In genomic region chr11:46075168-46075567, GRCh38 we compare ENCODE assay signal across 12 cellular contexts. TPM values are rescaled to one million over a fixed set of nuclear protein-coding genes. Genes with fewer than 3 reads are reported as not detected.
A peak's percentile ranks its signal among the peaks of the same experiment; 100 is the strongest.
DNase-seq lines count a peak whose midpoint lies in the region; ATAC-seq lines count a peak whose summit lies in the region.
"Had no signal": no experiment of that assay in that cellular context is flagged by ENCODE, and none has a peak within 500 bp of the region (broad histone marks: within the 10 kb centered on the region; RNA-seq: fewer than 3 reads in every experiment).

No MANE protein-coding gene starts in this region.

- peaks cover 16% of the 10 kb centered on the region for H3K4me1 Mint-ChIP-seq in activated T-cell treated with anti-CD3 and anti-CD28 coated beads, Interleukin-2, amount 50 U/mL, for 72 hours (ENCODE audit: low read depth)
- H3K4me1 Mint-ChIP-seq in stimulated activated naive B cell treated with anti-CD40 and anti-IgM and Interleukin-4, amounts not matched to agents 10 μg/mL and 1 μg/mL and 100 μg/mL, for 72 hours: peaks cover 4 to 6% of the 10 kb centered on the region in 2 donors

- DNase-seq in activated T-cell treated with anti-CD3 and anti-CD28 coated beads, Interleukin-2, amount 50 U/mL, for 72 hours: peak in 1 of 2 donors; percentile 9
- no peak for DNase-seq in activated T-cell treated with anti-CD3 and anti-CD28 coated beads, Interleukin-2, amount 50 U/mL, for 48 hours
- DNase-seq in amniotic epithelial cell (ENCODE audit: low read depth) (peak; percentile 68), glomerular endothelial cell (ENCODE audit: extremely low read depth, low read depth, low spot score) (peak; percentile 10), superior temporal gyrus (ENCODE audit: extremely low spot score) (peak; percentile 28), sciatic nerve (ENCODE audit: low spot score) (no peak), NCI-H187 treated with DMSO at 0.1 percent for 48 hours (lab: John Stamatoyannopoulos, UW) (no peak)
- no peak for DNase-seq in stimulated activated naive B cell treated with anti-CD40 and anti-IgM and Interleukin-4, amounts not matched to agents 10 μg/mL and 1 μg/mL and 100 μg/mL, for 72 hours
- DNase-seq: activated CD4-positive, alpha-beta T cell treated with anti-CD3 and anti-CD28 coated beads for 4 hours; effector memory CD8-positive, alpha-beta T cell had no signal

- ATAC-seq in activated T-cell treated with anti-CD3 and anti-CD28 coated beads, Interleukin-2, amount 50 U/mL, for 72 hours (replicated peaks in 1 of 2): peak; percentile 37 to 71
- no peak for ATAC-seq in stimulated activated naive B cell treated with anti-CD40 and anti-IgM and Interleukin-4, amounts not matched to agents 10 μg/mL and 1 μg/mL and 100 μg/mL, for 72 hours (replicated peaks)
- ATAC-seq in sciatic nerve: no peak
- ATAC-seq: effector memory CD8-positive, alpha-beta T cell had no signal

- peak overlapping the region; percentile 0 for H3K27ac Mint-ChIP-seq in activated T-cell treated with anti-CD3 and anti-CD28 coated beads, Interleukin-2, amount 50 U/mL, for 72 hours
- no peak overlapping the region for H3K27ac Mint-ChIP-seq in stimulated activated naive B cell treated with anti-CD40 and anti-IgM and Interleukin-4, amounts not matched to agents 10 μg/mL and 1 μg/mL and 100 μg/mL, for 72 hours
- H3K27ac Mint-ChIP-seq: activated naive CD4-positive, alpha-beta T cell treated with anti-CD3 and anti-CD28 coated beads, Interleukin-2, amount 50 U/mL, for 72 hours; effector memory CD8-positive, alpha-beta T cell; natural killer cell treated with Interleukin-12 subunit alpha and Interleukin-12 subunit beta and Interleukin-15 and Interleukin-18, amount 100 ng/mL, for 72 hours had no signal

- no peaks in the 10 kb centered on the region for H3K9me3 Mint-ChIP-seq in activated T-cell treated with anti-CD3 and anti-CD28 coated beads, Interleukin-2, amount 50 U/mL, for 72 hours
- H3K9me3 Mint-ChIP-seq in stimulated activated naive B cell treated with anti-CD40 and anti-IgM and Interleukin-4, amounts not matched to agents 10 μg/mL and 1 μg/mL and 100 μg/mL, for 72 hours: no peaks in the 10 kb centered on the region
- H3K9me3 Mint-ChIP-seq: activated naive CD4-positive, alpha-beta T cell treated with anti-CD3 and anti-CD28 coated beads, Interleukin-2, amount 50 U/mL, for 72 hours; effector memory CD8-positive, alpha-beta T cell; natural killer cell treated with Interleukin-12 subunit alpha and Interleukin-12 subunit beta and Interleukin-15 and Interleukin-18, amount 100 ng/mL, for 72 hours had no signal

- intact Hi-C loops in sciatic nerve (cut with DNase I): no loop called here

- H3K4me3 Mint-ChIP-seq in activated T-cell treated with anti-CD3 and anti-CD28 coated beads, Interleukin-2, amount 50 U/mL, for 72 hours: no peak overlapping the region
- no peak overlapping the region for H3K4me3 Mint-ChIP-seq in stimulated activated naive B cell treated with anti-CD40 and anti-IgM and Interleukin-4, amounts not matched to agents 10 μg/mL and 1 μg/mL and 100 μg/mL, for 72 hours
- H3K4me3 Mint-ChIP-seq: effector memory CD8-positive, alpha-beta T cell; natural killer cell treated with Interleukin-12 subunit alpha and Interleukin-12 subunit beta and Interleukin-15 and Interleukin-18, amount 100 ng/mL, for 72 hours had no signal

- no peaks in the 10 kb centered on the region for H3K27me3 Mint-ChIP-seq in activated T-cell treated with anti-CD3 and anti-CD28 coated beads, Interleukin-2, amount 50 U/mL, for 72 hours (ENCODE audit: low read depth)
- H3K27me3 Mint-ChIP-seq in stimulated activated naive B cell treated with anti-CD40 and anti-IgM and Interleukin-4, amounts not matched to agents 10 μg/mL and 1 μg/mL and 100 μg/mL, for 72 hours: no peaks in the 10 kb centered on the region
- H3K27me3 Mint-ChIP-seq: effector memory CD8-positive, alpha-beta T cell; natural killer cell treated with Interleukin-12 subunit alpha and Interleukin-12 subunit beta and Interleukin-15 and Interleukin-18, amount 100 ng/mL, for 72 hours had no signal

- peaks cover 1 to 9% of the 10 kb centered on the region in 2 donors for H3K36me3 Mint-ChIP-seq in activated T-cell treated with anti-CD3 and anti-CD28 coated beads, Interleukin-2, amount 50 U/mL, for 72 hours (ENCODE audit: insufficient read depth in 2 of 2)
- peaks cover 21 to 34% of the 10 kb centered on the region in 2 donors for H3K36me3 Mint-ChIP-seq in stimulated activated naive B cell treated with anti-CD40 and anti-IgM and Interleukin-4, amounts not matched to agents 10 μg/mL and 1 μg/mL and 100 μg/mL, for 72 hours
- H3K36me3 Mint-ChIP-seq: activated naive CD4-positive, alpha-beta T cell treated with anti-CD3 and anti-CD28 coated beads, Interleukin-2, amount 50 U/mL, for 72 hours had no signal

RNA-seq across cellular contexts. Expression of gene PHF21A, which starts 46.1 kb away (rescaled TPM):
- 10 to 100 TPM; 69.2 to 70.2 TPM for total RNA-seq in activated T-cell treated with anti-CD3 and anti-CD28 coated beads, Interleukin-2, amount 50 U/mL, for 72 hours
- total RNA-seq in glomerular endothelial cell (22.3 and 30.3 TPM in 2 replicates), sciatic nerve (82.2 TPM)

Comparison
In these comparisons a context has a peak if more than half of its experiments do, and no peak if none do; other contexts are left out.
1. ATAC-seq: peak in activated T-cell treated with anti-CD3 and anti-CD28 coated beads, Interleukin-2, amount 50 U/mL, for 72 hours (2 of 2); none in stimulated activated naive B cell treated with anti-CD40 and anti-IgM and Interleukin-4, amounts not matched to agents 10 μg/mL and 1 μg/mL and 100 μg/mL, for 72 hours (0 of 2) and sciatic nerve (single experiment).
2. DNase-seq: peak in amniotic epithelial cell (single experiment), glomerular endothelial cell (single experiment) and superior temporal gyrus (single experiment); none in activated T-cell treated with anti-CD3 and anti-CD28 coated beads, Interleukin-2, amount 50 U/mL, for 48 hours (0 of 2), stimulated activated naive B cell treated with anti-CD40 and anti-IgM and Interleukin-4, amounts not matched to agents 10 μg/mL and 1 μg/mL and 100 μg/mL, for 72 hours (single experiment), sciatic nerve (single experiment) and NCI-H187 treated with DMSO at 0.1 percent for 48 hours (single experiment).